3 cellular contexts compared by ENCODE assay signal in genomic region chr16:55359946-55360345, GRCh38.
TF ChIP-seq lines count a peak whose summit lies in the region.

No MANE protein-coding gene starts in this region.

TF ChIP-seq in HepG2, 621 proteins besides CTCF, POLR2A, EP300 and RAD21:
- TF ChIP-seq THAP11 (CRISPR knock-in tag; IDR thresholded peaks at IDR 0.05) (no peak), ZFP36 (IDR thresholded peaks at IDR 0.05; ENCODE audit: borderline replicate concordance, low read depth, low read length, partially characterized antibody) (peak; percentile 28)

TF ChIP-seq in A549, 52 proteins besides CTCF, POLR2A, EP300 and RAD21:
- TF ChIP-seq PHF8 (IDR thresholded peaks at IDR 0.05; ENCODE audit: borderline replicate concordance, low read depth) = no peak
- peak; percentile 59 for TF ChIP-seq ZFP36 (IDR thresholded peaks at IDR 0.05; ENCODE audit: borderline replicate concordance, partially characterized antibody)
TF ChIP-seq in A549: peak in this region for 1.

TF ChIP-seq in K562, 482 proteins besides CTCF, POLR2A, EP300 and RAD21:
- TF ChIP-seq ZFP36 (IDR thresholded peaks at IDR 0.05; ENCODE audit: low read depth, low read length, partially characterized antibody) = peak; percentile 94
- TF ChIP-seq RBM25 (IDR thresholded peaks at IDR 0.05; ENCODE audit: low read depth, low read length, severe bottlenecking) = peak; percentile 91
- no peak for TF ChIP-seq XRCC4 (IDR thresholded peaks at IDR 0.05; ENCODE audit: extremely low read depth, insufficient read depth, insufficient read length)
TF ChIP-seq in K562: peak in this region for 2.
